ENCODE assay signal across 8 cellular contexts in the genomic region with DNA sequence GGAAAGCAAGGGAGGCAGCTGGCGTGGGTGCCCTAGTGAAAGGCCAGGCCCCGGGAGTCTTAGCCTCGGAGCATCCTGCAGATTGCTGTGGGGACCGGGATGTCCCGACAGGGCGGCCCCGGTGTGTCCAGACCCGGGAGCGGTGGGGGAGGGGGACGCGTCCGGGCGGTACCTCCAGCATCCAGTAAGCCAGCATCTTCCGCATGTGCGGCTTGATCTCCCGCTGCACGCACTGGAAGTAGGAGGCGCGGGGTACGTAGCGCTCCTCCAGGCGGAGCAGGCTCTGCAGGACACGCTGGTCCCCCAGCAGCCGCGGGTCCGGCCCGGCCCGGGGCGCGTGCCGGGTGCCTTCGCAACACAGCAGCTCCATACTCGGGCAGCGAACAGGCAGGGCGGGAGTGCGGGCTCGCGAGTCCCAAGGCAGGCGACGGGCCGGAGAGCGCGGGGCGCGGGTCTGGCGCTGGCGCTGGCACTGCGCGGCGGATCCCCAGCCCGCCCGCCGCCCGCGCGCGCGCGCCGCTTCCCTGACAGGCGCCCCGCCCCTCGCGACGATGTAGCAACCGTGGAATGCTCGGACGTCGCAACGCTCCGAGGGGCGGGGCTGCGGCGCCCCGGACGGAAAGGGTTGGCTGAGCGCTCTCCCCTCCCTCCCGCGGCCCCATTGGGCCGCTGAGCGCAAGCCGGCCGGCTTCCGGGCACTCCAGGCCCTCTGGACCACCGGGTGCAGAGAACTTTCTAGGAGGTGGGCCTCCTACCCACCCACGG. TPM values are rescaled to one million over a fixed set of nuclear protein-coding genes. Genes with fewer than 3 reads are reported as not detected.
DNase-seq lines count a peak whose midpoint lies in the region; ATAC-seq and TF ChIP-seq lines count a peak whose summit lies in the region.

Gene CCND3 (minus strand): TSS at position 529 of the 765 bp plus-strand sequence. CDS start 159 bp downstream, at position 370.

- no peak for TF ChIP-seq EP300 in transverse colon (IDR thresholded peaks at IDR 0.05; ENCODE audit: low read depth)

- H3K36me3 Mint-ChIP-seq in activated naive CD8-positive, alpha-beta T cell treated with anti-CD3 and anti-CD28 coated beads for 36 hours, result peaks cover 48% of the 10 kb centered on the region

- in situ Hi-C loops in transverse colon (cut with MboI; ENCODE audit: low pct_ligation_motif_present in 1 of 4, low pct_unique_long_range_greater_than_20kb in 1 of 4, low sequenced_read_pairs in 3 of 4), result loop anchor here in 2 of 4 donors (10.0 to 25.0 kb wide), 2 partner anchors 103 to 271 kb away; partner anchors contain the start of gene MRPS10 (in 1 of the 2)

- no peaks in the 10 kb centered on the region for H3K36me3 ChIP-seq in transverse colon

- TF ChIP-seq CTCF in GM10248 (IDR thresholded peaks at IDR 0.05; ENCODE audit: control extremely low read depth, extremely low read depth, low read depth, missing control alignments) (no peak), transverse colon (IDR thresholded peaks at IDR 0.05) (no peak)

- intact Hi-C loops in Right ventricle myocardium superior (cut with DNase I), result loop anchor here (2.0 kb wide), 1 partner anchor 103 kb away; no protein-coding TSS in a partner anchor
- intact Hi-C loops in transverse colon (cut with DNase I; ENCODE audit: low total_unique reads), result no loop called here

- peak within 1 kb of the TSS; percentile 75 to 84 (median 80) for H3K4me3 ChIP-seq in transverse colon

- peak within 1 kb of the TSS; percentile 93 for H3K27ac Mint-ChIP-seq in activated naive CD8-positive, alpha-beta T cell treated with anti-CD3 and anti-CD28 coated beads for 36 hours

- 0% methylated on average over 39 of the region's 86 CpGs; no CpG with 5 or more reads in 1 of the 2 donors for WGBS in transverse colon (ENCODE audit: low coverage in 1 of 2), 2 donors

- no peak for TF ChIP-seq POLR2A in transverse colon (IDR thresholded peaks at IDR 0.05)

- CTCF ChIA-PET in GM10248 (lab: Yijun Ruan, JAX), result interaction anchor here (0.8 to 6.8 kb wide), 9 partner anchors 10 to 154 kb away, joined by 3 to 57 read pairs (median 8); partner anchors contain the start of genes BYSL, MED20 and TOMM6

- ATAC-seq in HG02571 (IDR thresholded peaks at IDR 0.05; ENCODE audit: unreplicated experiment), result peak; percentile 85
- peak; percentile 94 for ATAC-seq in Right ventricle myocardium superior (ENCODE audit: poor library complexity)

- peak within 1 kb of the TSS; percentile 84 to 95 (median 94) for H3K27ac ChIP-seq in transverse colon

- H3K9me3 ChIP-seq in transverse colon, result no peaks in the 10 kb centered on the region

- no peaks in the 10 kb centered on the region for H3K9me3 Mint-ChIP-seq in activated naive CD8-positive, alpha-beta T cell treated with anti-CD3 and anti-CD28 coated beads for 36 hours

- H3K4me3 Mint-ChIP-seq in activated naive CD8-positive, alpha-beta T cell treated with anti-CD3 and anti-CD28 coated beads for 36 hours, result peak within 1 kb of the TSS; percentile 100

- POLR2A ChIA-PET in GM10248 (lab: Yijun Ruan, JAX), result no interaction called here

- no peaks in the 10 kb centered on the region for H3K27me3 Mint-ChIP-seq in activated naive CD8-positive, alpha-beta T cell treated with anti-CD3 and anti-CD28 coated beads for 36 hours

- DNase-seq in GM10248 (ENCODE audit: extremely low spot score), result peak; percentile 94
- peak; percentile 85 for DNase-seq in NCI-H1048 (lab: John Stamatoyannopoulos, UW)
- peak; percentile 94 for DNase-seq in SKM-1 treated with dmso at 0.1 percent for 144 hours (lab: John Stamatoyannopoulos, UW; ENCODE audit: unreplicated experiment)
- DNase-seq in activated naive CD8-positive, alpha-beta T cell treated with anti-CD3 and anti-CD28 coated beads for 36 hours, result peak; percentile 95
- peak; percentile 97 for DNase-seq in Right ventricle myocardium superior
- peak; percentile 90 for DNase-seq in pons (ENCODE audit: low spot score)
- DNase-seq in transverse colon, result peak; percentile 93

- no peaks in the 10 kb centered on the region for H3K27me3 ChIP-seq in transverse colon

- peaks cover 57% of the 10 kb centered on the region for H3K4me1 Mint-ChIP-seq in activated naive CD8-positive, alpha-beta T cell treated with anti-CD3 and anti-CD28 coated beads for 36 hours

- peaks cover 29 to 47% (median 41%) of the 10 kb centered on the region in 4 donors for H3K4me1 ChIP-seq in transverse colon

RNA-seq across cellular contexts. Expression of gene CCND3, which starts in this region (rescaled TPM):
- total RNA-seq in activated naive CD8-positive, alpha-beta T cell treated with anti-CD3 and anti-CD28 coated beads for 36 hours, result 100 to 1,000 TPM; 396 to 403 TPM
- total RNA-seq in Right ventricle myocardium superior (42.3 TPM), transverse colon (100 to 1,000 TPM in 1 of 4 donors, 10 to 100 TPM in 3; 55.3 to 178 (median 75.6) TPM)

Comparison
In these comparisons a context has a peak if more than half of its experiments do, and no peak if none do; other contexts are left out.
1. Peak in every context shown above with its lines: DNase-seq, ATAC-seq, H3K4me3 ChIP-seq and H3K27ac ChIP-seq.